Comparison of ENCODE assay signal across 19 cellular contexts in genomic region chr3:59820352-59820934, GRCh38.
DNase-seq lines count a peak whose midpoint lies in the region; ATAC-seq and TF ChIP-seq lines count a peak whose summit lies in the region.
"Had no signal": no experiment of that assay in that cellular context is flagged by ENCODE, and none has a peak within 500 bp of the region (broad histone marks: within the 10 kb centered on the region; RNA-seq: fewer than 3 reads in every experiment).

No MANE protein-coding gene starts in this region.

- H2BK5ac ChIP-seq in H9 (ENCODE audit: insufficient read length, low read length), result no peak overlapping the region

- H3K79me2 ChIP-seq in PC-3 (ENCODE audit: low read length), result no peaks in the 10 kb centered on the region
- no peaks in the 10 kb centered on the region for H3K79me2 ChIP-seq in H9 (ENCODE audit: insufficient read depth, low read length)

- no TSS peak for BruUV-seq in MCF 10A (replicated peaks; lab: Mats Ljungman, UMichigan)
- no TSS peak for BruUV-seq in PC-3 (replicated peaks; lab: Mats Ljungman, UMichigan)

- no peak overlapping the region for H3K23ac ChIP-seq in H9 (ENCODE audit: insufficient read length, low read depth, low read length)

- H3K27me3 ChIP-seq in breast epithelium, result no peaks in the 10 kb centered on the region
- no peaks in the 10 kb centered on the region for H3K27me3 ChIP-seq in PC-3 (ENCODE audit: low read length)
- H3K27me3 ChIP-seq in prostate gland (replicated peaks; ENCODE audit: insufficient read depth), result no peaks in the 10 kb centered on the region
- H3K27me3 ChIP-seq in H9 (ENCODE audit: insufficient read depth, low read length), result no peaks in the 10 kb centered on the region
- H3K27me3 ChIP-seq: transverse colon had no signal

- CTCF ChIA-PET in MCF 10A (lab: Yijun Ruan, JAX), result interaction anchor here (1.0 to 1.4 kb wide), 2 partner anchors 10 to 37 kb away, joined by 4 to 8 read pairs; no protein-coding TSS in a partner anchor
- CTCF ChIA-PET in PC-3 (lab: Charles Lee), result no interaction called here

- peaks cover 4% of the 10 kb centered on the region for H3F3A ChIP-seq in PC-3 (ENCODE audit: low read length, unreplicated experiment)

- H2BK20ac ChIP-seq in H9 (ENCODE audit: low read depth, low read length, poor library complexity, severe bottlenecking), result no peak overlapping the region

- H3K27ac Mint-ChIP-seq in MCF 10A (ENCODE audit: low read depth, unreplicated experiment) (peak overlapping the region; percentile 43), H9 (no peak overlapping the region)
- H3K27ac Mint-ChIP-seq: naive B cell; T-helper 1 cell treated with Interleukin-12 subunit alpha and Interleukin-12 subunit beta and Interleukin-4 antibody, amounts not matched to agents 30 μg/mL and 1 μg/mL, for 36 hours had no signal

- H3K4me1 Mint-ChIP-seq in MCF 10A (ENCODE audit: insufficient read depth, unreplicated experiment) (peaks cover 29% of the 10 kb centered on the region), H9 (peaks cover 7 to 15% of the 10 kb centered on the region in 2 experiments)
- H3K4me1 Mint-ChIP-seq: naive B cell had no signal

- H4K20me1 ChIP-seq in PC-3 (ENCODE audit: low read length) (no peaks in the 10 kb centered on the region), H9 (ENCODE audit: control insufficient read depth, insufficient read depth, insufficient read length) (no peaks in the 10 kb centered on the region)

- ATAC-seq in PC-3, result peak; percentile 32

- no peak overlapping the region for H4K5ac ChIP-seq in H9 (ENCODE audit: insufficient read length, low read depth, low read length)

- H2BK15ac ChIP-seq in H9 (ENCODE audit: low read depth, low read length), result no peak overlapping the region

- H3K36me3 Mint-ChIP-seq in MCF 10A (ENCODE audit: insufficient read depth, unreplicated experiment), result no peaks in the 10 kb centered on the region
- no peaks in the 10 kb centered on the region for H3K36me3 Mint-ChIP-seq in H9 (ENCODE audit: insufficient read depth in 1 of 3, low read depth in 3 of 3)
- H3K36me3 Mint-ChIP-seq: naive B cell had no signal

- H3K4me3 Mint-ChIP-seq in MCF 10A (ENCODE audit: unreplicated experiment) (no peak overlapping the region), H9 (no peak overlapping the region)
- H3K4me3 Mint-ChIP-seq: naive B cell; T-helper 1 cell treated with Interleukin-12 subunit alpha and Interleukin-12 subunit beta and Interleukin-4 antibody, amounts not matched to agents 30 μg/mL and 1 μg/mL, for 36 hours had no signal

- H3K27ac ChIP-seq in breast epithelium (no peak overlapping the region), PC-3 (ENCODE audit: low read length) (peak overlapping the region; percentile 98), prostate gland (no peak overlapping the region), H9 (ENCODE audit: insufficient read length, low read depth, low read length) (no peak overlapping the region)
- H3K27ac ChIP-seq: left ventricle myocardium inferior, RWPE1, transverse colon had no signal

- H3K9me3 ChIP-seq in breast epithelium (no peaks in the 10 kb centered on the region), PC-3 (ENCODE audit: low read length) (no peaks in the 10 kb centered on the region), prostate gland (no peaks in the 10 kb centered on the region), H9 (ENCODE audit: control insufficient read depth, low read depth, low read length) (no peaks in the 10 kb centered on the region)
- H3K9me3 ChIP-seq: left ventricle myocardium inferior, transverse colon had no signal

- H3K4ac ChIP-seq in H9 (ENCODE audit: low read depth, low read length), result no peak overlapping the region

- POLR2A ChIA-PET in MCF 10A (lab: Yijun Ruan, JAX) (no interaction called here), PC-3 (lab: Charles Lee; ENCODE audit: unreplicated experiment) (no interaction called here)

- H3K23me2 ChIP-seq in H9 (ENCODE audit: insufficient read length, low read depth, low read length, poor library complexity, severe bottlenecking), result no peaks in the 10 kb centered on the region

- H3K4me1 ChIP-seq in breast epithelium (peaks cover 6 to 9% of the 10 kb centered on the region in 2 donors), PC-3 (ENCODE audit: insufficient read depth, low read length) (peaks cover 53% of the 10 kb centered on the region), prostate gland (replicated peaks) (no peaks in the 10 kb centered on the region), H9 (ENCODE audit: insufficient read depth, low read length) (no peaks in the 10 kb centered on the region; the same call in 1 of the 2 replicates)

- H4K91ac ChIP-seq in H9 (ENCODE audit: insufficient read length, low read depth, low read length), result no peak overlapping the region

- H3K9me2 ChIP-seq in PC-3 (replicated peaks; ENCODE audit: low read length), result no peaks in the 10 kb centered on the region

- H3K4me3 ChIP-seq in breast epithelium (no peak overlapping the region), PC-3 (ENCODE audit: low read length) (no peak overlapping the region), choroid plexus epithelial cell (ENCODE audit: low read depth, low read length) (no peak overlapping the region), skeletal muscle cell (ENCODE audit: low read depth, low read length) (no peak overlapping the region), prostate gland (no peak overlapping the region)
- H3K4me3 ChIP-seq: left ventricle myocardium inferior, transverse colon had no signal

- H2BK120ac ChIP-seq in H9 (ENCODE audit: low read depth, low read length, poor library complexity, severe bottlenecking), result no peak overlapping the region

- DNase-seq in MCF 10A (ENCODE audit: unreplicated experiment) (peak; percentile 50), breast epithelium (ENCODE audit: low spot score in 2 of 2) (no peak), PC-3 (peak; percentile 91), choroid plexus epithelial cell (ENCODE audit: low read depth) (peak; percentile 31), skeletal muscle cell (ENCODE audit: low read depth) (peak; percentile 39), prostate gland (ENCODE audit: low spot score) (no peak), D341Med (ENCODE audit: low spot score) (no peak), H9 (no peak)
- DNase-seq: activated T-cell treated with anti-CD3 and anti-CD28 coated beads, Interleukin-2, amount 50 U/mL, for 1 hour; AML-193; aorta; Calu3; dermis blood vessel endothelial cell; left ventricle myocardium inferior; naive B cell; NCI-H82; transverse colon had no signal

- H3K4me2 ChIP-seq in PC-3 (ENCODE audit: low read length) (peak overlapping the region; percentile 24; the same call in 1 of the 2 replicates), H9 (ENCODE audit: insufficient read depth, insufficient read length, low read length) (no peak overlapping the region)

- TF ChIP-seq CTCF in MCF 10A (IDR thresholded peaks at IDR 0.05; ENCODE audit: unreplicated experiment), result no peak
- TF ChIP-seq CTCF in breast epithelium (IDR thresholded peaks at IDR 0.05), result no peak
- no peak for TF ChIP-seq CTCF in PC-3 (conservative IDR thresholded peaks at IDR 0.05; ENCODE audit: low read depth, low read length)
- no peak for TF ChIP-seq CTCF in choroid plexus epithelial cell (conservative IDR thresholded peaks at IDR 0.05; ENCODE audit: low read depth, low read length)
- TF ChIP-seq CTCF in prostate gland (IDR thresholded peaks at IDR 0.05), result no peak
- TF ChIP-seq CTCF in H9 (conservative IDR thresholded peaks at IDR 0.05), result no peak

- H3T11ph ChIP-seq in H9 (ENCODE audit: low read length), result no peak overlapping the region

- H3K36me3 ChIP-seq in breast epithelium (no peaks in the 10 kb centered on the region), PC-3 (ENCODE audit: low read depth, low read length) (no peaks in the 10 kb centered on the region), prostate gland (no peaks in the 10 kb centered on the region)
- H3K36me3 ChIP-seq: left ventricle myocardium inferior, transverse colon had no signal

- no peak overlapping the region for H3K14ac ChIP-seq in H9 (ENCODE audit: insufficient read depth, low read length)

- H3K9ac ChIP-seq in PC-3 (ENCODE audit: low read length) (peak overlapping the region; percentile 92), H9 (ENCODE audit: extremely low read depth, insufficient read length, low read length) (no peak overlapping the region)

- H4K8ac ChIP-seq in H9 (replicated peaks; ENCODE audit: insufficient read length, low read depth, low read length), result no peak overlapping the region

- intact Hi-C loops in MCF 10A (cut with micrococcal nuclease), result no loop called here
- intact Hi-C loops in breast epithelium (cut with DNase I; ENCODE audit: low total_unique reads), result no loop called here
- intact Hi-C loops in PC-3 (cut with micrococcal nuclease), result no loop called here
- intact Hi-C loops in prostate gland (cut with DNase I), result no loop called here

- H2AK5ac ChIP-seq in H9 (ENCODE audit: insufficient read length, low read length), result no peak overlapping the region

- TF ChIP-seq POLR2A in breast epithelium (IDR thresholded peaks at IDR 0.05) (no peak), prostate gland (IDR thresholded peaks at IDR 0.05) (no peak)

- no peak overlapping the region for H2BK12ac ChIP-seq in H9 (ENCODE audit: insufficient read length, low read depth, low read length)

- no peak overlapping the region for H3K56ac ChIP-seq in H9 (ENCODE audit: insufficient read length, low read depth, low read length)

- H3K9me3 Mint-ChIP-seq in MCF 10A (ENCODE audit: unreplicated experiment), result peaks cover 18% of the 10 kb centered on the region
- no peaks in the 10 kb centered on the region for H3K9me3 Mint-ChIP-seq in H9

- no peak overlapping the region for H2AFZ ChIP-seq in PC-3 (ENCODE audit: low read length)
- no peak overlapping the region for H2AFZ ChIP-seq in H9 (ENCODE audit: low read length)

- 76% methylated on average over 3 of the region's 3 CpGs for WGBS in prostate gland
- no CpG with 5 or more reads among the region's 3 CpGs for whole genome bisulfite sequencing in H9 (ENCODE audit: extremely low coverage, insufficient read length, low lambda C conversion rate)

- H3K18ac ChIP-seq in H9 (ENCODE audit: insufficient read length, low read depth, low read length), result no peak overlapping the region

- H3K27me3 Mint-ChIP-seq in MCF 10A (ENCODE audit: insufficient read depth, unreplicated experiment) (no peaks in the 10 kb centered on the region), H9 (ENCODE audit: low read depth) (no peaks in the 10 kb centered on the region; the same call in 1 of the 2 replicates)
- H3K27me3 Mint-ChIP-seq: naive B cell had no signal

- H3K79me1 ChIP-seq in H9 (ENCODE audit: insufficient read depth, low read depth, low read length, poor library complexity, severe bottlenecking), result no peaks in the 10 kb centered on the region

Comparison
In these comparisons a context has a peak if more than half of its experiments do, and no peak if none do; other contexts are left out.
1. DNase-seq: peak in MCF 10A (single experiment), PC-3 (single experiment), choroid plexus epithelial cell (single experiment) and skeletal muscle cell (single experiment); none in breast epithelium (0 of 2), prostate gland (single experiment), D341Med (single experiment) and H9 (single experiment).